ENCODE assay signal across 18 cellular contexts in genomic region chr2:11416191-11416590, GRCh38.
"Had no signal": no experiment of that assay in that cellular context is flagged by ENCODE, and none has a peak within 500 bp of the region (broad histone marks: within the 10 kb centered on the region; RNA-seq: fewer than 3 reads in every experiment).

No MANE protein-coding gene starts in this region.

- H3K4me3 ChIP-seq: ascending aorta, upper lobe of right lung had no signal

- H3K27ac ChIP-seq: ascending aorta, upper lobe of right lung had no signal

- ATAC-seq: activated T-cell treated with anti-CD3 and anti-CD28 coated beads, Interleukin-2, amount 50 U/mL, for 72 hours; left ventricle myocardium superior; upper lobe of right lung had no signal

- H3K4me1 ChIP-seq: ascending aorta had no signal

- H3K27me3 ChIP-seq: ascending aorta, upper lobe of right lung had no signal

- H3K36me3 ChIP-seq: ascending aorta, upper lobe of right lung had no signal

- H3K9me3 ChIP-seq: ascending aorta, upper lobe of right lung had no signal

- DNase-seq: activated CD4-positive, alpha-beta T cell treated with anti-CD3 and anti-CD28 coated beads, Interleukin-2, amount 50 U/mL, for 1 hour; activated CD4-positive, CD25-positive, alpha-beta regulatory T cell treated with anti-CD3 and anti-CD28 coated beads, Interleukin-2, amount 50 U/mL, for 72 hours; activated CD8-positive, alpha-beta memory T cell treated with anti-CD3 and anti-CD28 coated beads, Interleukin-2, amount 50 U/mL, for 48 hours; activated effector memory CD4-positive, alpha-beta T cell treated with anti-CD3 and anti-CD28 coated beads, Interleukin-2, amount 50 U/mL, for 16 hours; activated T-cell treated with anti-CD3 and anti-CD28 coated beads, Interleukin-2, amount 50 U/mL, for 72 hours; cerebellar nuclear complex; cortex of kidney; erythroblast; immature natural killer cell; kidney glomerular epithelial cell; left ventricle myocardium superior; naive B cell; stimulated activated CD4-positive, alpha-beta T cell treated with anti-CD3 and anti-CD28 coated beads, Interleukin-12 subunit alpha, Interleukin-12 subunit beta, amount 100 ng/mL, for 4 hours; stimulated activated CD4-positive, alpha-beta T cell treated with anti-CD3 and anti-CD28 coated beads, Interleukin-1b, Interleukin-23, amount 100 ng/mL, for 48 hours; stimulated activated CD8-positive, alpha-beta memory T cell treated with anti-CD3 and anti-CD28 coated beads, Interleukin-4, amount 100 ng/mL, for 48 hours; stimulated activated naive CD4-positive, alpha-beta T cell; upper lobe of right lung had no signal
